8 cellular contexts compared by ENCODE assay signal in the genomic region with DNA sequence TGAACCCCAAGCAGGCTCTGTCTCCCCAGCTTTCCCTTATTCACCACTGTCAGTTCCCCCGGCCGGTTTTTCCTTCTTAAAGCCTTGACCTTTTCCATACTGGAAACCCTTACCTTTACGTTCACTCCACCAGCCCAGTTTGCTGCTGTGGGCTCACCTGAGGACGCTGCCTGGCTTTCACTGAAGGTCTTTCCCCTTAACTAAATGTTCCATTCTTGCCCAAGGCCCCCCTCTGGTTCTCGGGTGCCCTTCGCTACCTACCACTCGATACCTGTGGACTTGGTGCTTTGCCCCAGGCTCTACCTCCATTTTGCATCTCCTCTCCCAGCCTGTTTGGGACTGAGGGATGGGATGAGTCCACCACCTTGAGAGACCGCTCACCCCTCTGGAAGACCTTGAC. TPM values are rescaled to one million over a fixed set of nuclear protein-coding genes. Genes with fewer than 3 reads are reported as not detected.
DNase-seq lines count a peak whose midpoint lies in the region; ATAC-seq, FAIRE-seq and TF ChIP-seq lines count a peak whose summit lies in the region.

No MANE protein-coding gene starts in this region.

- no peak for TF ChIP-seq RAD21 in A549 (conservative IDR thresholded peaks at IDR 0.05 in 1 of 2, IDR thresholded peaks at IDR 0.05 in 1 of 2)

- peak overlapping the region; percentile 92 for H3K4me2 ChIP-seq in A549

- CTCF ChIA-PET in A549 (lab: Yijun Ruan, JAX), result interaction anchor here (1.4 kb wide), 1 partner anchor 386 kb away, joined by 4 read pairs; the partner anchor contains the start of gene EPHB3

- FAIRE-seq in A549 (lab: Jason Lieb, UNC), result no peak

- H3K27me3 ChIP-seq in HUES48 (ENCODE audit: control insufficient read depth, insufficient read depth, low read length) (no peaks in the 10 kb centered on the region), mononuclear cell (ENCODE audit: insufficient read depth, low read length) (no peaks in the 10 kb centered on the region)

- TF ChIP-seq CTCF in A549 (IDR thresholded peaks at IDR 0.05) (no peak), cardiac fibroblast (IDR thresholded peaks at IDR 0.05; ENCODE audit: low read depth, low read length) (no peak)

- peak overlapping the region; percentile 91 for H3K4me3 ChIP-seq in A549
- H3K4me3 ChIP-seq in HUES48 (ENCODE audit: low read depth, low read length), result peak overlapping the region; percentile 88
- peak overlapping the region; percentile 98 to 99 for H3K4me3 ChIP-seq in cardiac fibroblast (replicated peaks in 1 of 2; ENCODE audit: low read depth in 2 of 2, low read length in 2 of 2)
- peak overlapping the region; percentile 98 for H3K4me3 ChIP-seq in mononuclear cell (ENCODE audit: low read length)

- peaks cover 52% of the 10 kb centered on the region for H3K36me3 ChIP-seq in HUES48 (ENCODE audit: control insufficient read depth, insufficient read depth, low read length)

- 12% methylated on average over 8 of the region's 8 CpGs for WGBS in A549 (ENCODE audit: missing lambda C conversion rate)

- peak overlapping the region; percentile 89 for H3K9ac ChIP-seq in HUES48 (ENCODE audit: low read depth, low read length)

- H3K4me1 ChIP-seq in A549, result peaks cover 15% of the 10 kb centered on the region
- peaks cover 15% of the 10 kb centered on the region for H3K4me1 ChIP-seq in HUES48 (ENCODE audit: control insufficient read depth, insufficient read depth, low read length)
- H3K4me1 ChIP-seq in mononuclear cell (ENCODE audit: insufficient read depth, low read length), result peaks cover 36% of the 10 kb centered on the region

- TF ChIP-seq EP300 in A549 (IDR thresholded peaks at IDR 0.05), result no peak

- peak in 1 of 2 experiments; percentile 4; a peak in 1 of 6 replicates for ATAC-seq in A549
- ATAC-seq in HG03097 (IDR thresholded peaks at IDR 0.05; ENCODE audit: low FRiP score, unreplicated experiment), result no peak

- DNase-seq in A549 (ENCODE audit: low read depth in 1 of 2, low spot score in 1 of 2), result no peak
- no peak for DNase-seq in cardiac fibroblast (ENCODE audit: low read depth in 2 of 2)
- DNase-seq in stimulated activated CD4-positive, alpha-beta T cell treated with anti-CD3 and anti-CD28 coated beads, Interleukin-4, amount 100 ng/mL, for 1 hour, result no peak
- DNase-seq in anterior cingulate cortex (lab: John Stamatoyannopoulos, UW), result no peak
- DNase-seq in NCI-H446 treated with DMSO at 0.1 percent for 48 hours (lab: John Stamatoyannopoulos, UW), result no peak

- POLR2A ChIA-PET in A549 (lab: Yijun Ruan, JAX), result interaction anchor here (0.5 to 1.1 kb wide), 3 partner anchors 10 to 187 kb away, joined by 3 to 5 read pairs (median 4); partner anchors contain the start of gene ABCF3

- no peak for TF ChIP-seq POLR2A in A549 (IDR thresholded peaks at IDR 0.05; ENCODE audit: low read length)

- no peaks in the 10 kb centered on the region for H3K9me3 ChIP-seq in A549
- no peaks in the 10 kb centered on the region for H3K9me3 ChIP-seq in HUES48 (ENCODE audit: control insufficient read depth, insufficient read depth, low read length)
- H3K9me3 ChIP-seq in mononuclear cell (ENCODE audit: low read depth, low read length), result no peaks in the 10 kb centered on the region

- H3K27ac ChIP-seq in A549 (peak overlapping the region; percentile 95 to 99), HUES48 (ENCODE audit: low read depth, low read length) (peak overlapping the region; percentile 97)

TF ChIP-seq in A549, 52 proteins besides CTCF, POLR2A, EP300 and RAD21:
- TF ChIP-seq, protein P1, sequence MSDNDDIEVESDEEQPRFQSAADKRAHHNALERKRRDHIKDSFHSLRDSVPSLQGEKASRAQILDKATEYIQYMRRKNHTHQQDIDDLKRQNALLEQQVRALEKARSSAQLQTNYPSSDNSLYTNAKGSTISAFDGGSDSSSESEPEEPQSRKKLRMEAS (IDR thresholded peaks at IDR 0.05), result no peak
- no peak for TF ChIP-seq HMGXB4 (CRISPR knock-in tag; IDR thresholded peaks at IDR 0.05; ENCODE audit: borderline replicate concordance)
- no peak for TF ChIP-seq FOSL2 (IDR thresholded peaks at IDR 0.05)
- no peak for TF ChIP-seq FOSL2 (CRISPR knock-in tag; IDR thresholded peaks at IDR 0.05)

RNA-seq across cellular contexts. Expression of gene AP2M1, which starts 0.9 kb away (rescaled TPM):
- 274 and 316 TPM in 2 replicates for polyA plus RNA-seq in A549 (2011; rRNA removed)
- polyA plus RNA-seq in A549 (2012; cell fraction: cytosol; rRNA removed), result 385 and 421 TPM in 2 replicates
- polyA plus RNA-seq in A549 (2012; cell fraction: nucleus; rRNA removed), result 290 and 299 TPM in 2 replicates
- polyA plus RNA-seq in A549 (2017; fragmentation: RNase III; extraction: RNeasy Plus Mini Kit Qiagen cat#74134 plus additional on column Dnase treatment), result 285 to 298 TPM (median 288 TPM) in 3 replicates
- polyA minus RNA-seq in A549 (2011; rRNA and poly(A)+ RNA removed), result 217 and 258 TPM in 2 replicates
- total RNA-seq in mononuclear cell, result 167 TPM

RNA-seq across cellular contexts. Expression of gene ABCF3, which starts 10.5 kb away (rescaled TPM):
- polyA plus RNA-seq in A549 (2011; rRNA removed), result 34.6 and 35.3 TPM in 2 replicates
- polyA plus RNA-seq in A549 (2012; cell fraction: cytosol; rRNA removed), result 39.4 and 49.4 TPM in 2 replicates
- 126 and 128 TPM in 2 replicates for polyA plus RNA-seq in A549 (2012; cell fraction: nucleus; rRNA removed)
- 46.6 to 50.2 TPM (median 47.7 TPM) in 3 replicates for polyA plus RNA-seq in A549 (2017; fragmentation: RNase III; extraction: RNeasy Plus Mini Kit Qiagen cat#74134 plus additional on column Dnase treatment)
- 56.8 and 63.7 TPM in 2 replicates for polyA minus RNA-seq in A549 (2011; rRNA and poly(A)+ RNA removed)
- 39.7 TPM for total RNA-seq in mononuclear cell

RNA-seq across cellular contexts. Expression of gene DVL3, which starts 20.3 kb away (rescaled TPM):
- polyA plus RNA-seq in A549 (2011; rRNA removed), result 14.1 and 17.7 TPM in 2 replicates
- polyA plus RNA-seq in A549 (2012; cell fraction: cytosol; rRNA removed), result 17.9 and 23.2 TPM in 2 replicates
- 75.3 and 93.6 TPM in 2 replicates for polyA plus RNA-seq in A549 (2012; cell fraction: nucleus; rRNA removed)
- 23.6 to 24.4 TPM (median 23.9 TPM) in 3 replicates for polyA plus RNA-seq in A549 (2017; fragmentation: RNase III; extraction: RNeasy Plus Mini Kit Qiagen cat#74134 plus additional on column Dnase treatment)
- 22.2 and 29.2 TPM in 2 replicates for polyA minus RNA-seq in A549 (2011; rRNA and poly(A)+ RNA removed)
- 18.3 TPM for total RNA-seq in mononuclear cell

RNA-seq across cellular contexts. Expression of gene EIF2B5, which starts 40.3 kb away (rescaled TPM):
- 32.7 and 33.9 TPM in 2 replicates for polyA plus RNA-seq in A549 (2011; rRNA removed)
- 31.0 and 32.0 TPM in 2 replicates for polyA plus RNA-seq in A549 (2012; cell fraction: cytosol; rRNA removed)
- polyA plus RNA-seq in A549 (2012; cell fraction: nucleus; rRNA removed), result 53.8 and 60.2 TPM in 2 replicates
- 29.8 to 32.5 TPM (median 32.1 TPM) in 3 replicates for polyA plus RNA-seq in A549 (2017; fragmentation: RNase III; extraction: RNeasy Plus Mini Kit Qiagen cat#74134 plus additional on column Dnase treatment)
- polyA minus RNA-seq in A549 (2011; rRNA and poly(A)+ RNA removed), result 29.7 and 30.8 TPM in 2 replicates
- total RNA-seq in mononuclear cell, result 41.0 TPM

RNA-seq across cellular contexts. Expression of gene VWA5B2, which starts 53.9 kb away (rescaled TPM):
- 0.11 and 0.37 TPM in 2 replicates for polyA plus RNA-seq in A549 (2011; rRNA removed)
- polyA plus RNA-seq in A549 (2012; cell fraction: cytosol; rRNA removed), result 0.66 and 0.69 TPM in 2 replicates
- 4.0 and 4.4 TPM in 2 replicates for polyA plus RNA-seq in A549 (2012; cell fraction: nucleus; rRNA removed)
- 0.37 to 0.48 TPM (median 0.47 TPM) in 3 replicates for polyA plus RNA-seq in A549 (2017; fragmentation: RNase III; extraction: RNeasy Plus Mini Kit Qiagen cat#74134 plus additional on column Dnase treatment)
- 0.34 and 0.41 TPM in 2 replicates for polyA minus RNA-seq in A549 (2011; rRNA and poly(A)+ RNA removed)
- total RNA-seq in mononuclear cell, result under 0.01 TPM
